In the genomic region with DNA sequence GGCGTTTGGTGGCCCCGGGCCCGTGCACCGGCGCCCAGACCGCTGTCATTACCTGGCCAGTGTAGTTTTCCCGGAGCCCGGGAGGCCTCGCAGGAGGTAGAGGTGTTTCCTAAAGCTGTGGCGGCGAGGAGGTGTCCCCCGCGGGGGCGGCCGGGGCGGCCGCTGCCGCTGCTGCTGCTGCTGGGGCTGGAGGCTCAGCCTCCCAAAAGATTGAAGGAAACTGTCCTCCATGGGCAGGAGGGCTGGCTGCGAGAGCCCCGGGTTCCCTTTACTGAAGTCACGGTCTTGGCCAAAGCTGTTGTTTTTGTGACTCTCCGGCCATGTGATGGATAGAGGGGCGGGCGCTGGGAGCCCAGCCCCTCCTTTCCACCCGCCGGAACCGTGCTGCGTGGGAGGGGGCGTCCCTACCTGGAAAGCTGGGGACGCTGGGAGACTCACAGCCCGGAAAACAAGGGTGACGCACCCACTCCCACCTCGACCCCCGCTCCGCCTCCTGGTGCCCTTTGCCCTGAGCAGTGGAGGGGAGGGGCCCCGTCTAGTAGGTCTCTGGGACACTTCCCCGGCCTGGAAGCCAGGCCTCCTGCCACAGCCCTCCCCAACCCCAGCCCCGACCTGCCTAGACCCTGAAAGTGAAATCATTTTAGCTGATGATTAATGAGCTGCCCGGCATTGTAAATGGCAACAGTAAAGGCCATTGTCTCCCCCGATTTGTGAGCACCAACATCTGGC, we compare ENCODE assay signal across 8 cellular contexts. TPM values are rescaled to one million over a fixed set of nuclear protein-coding genes. Genes with fewer than 3 reads are reported as not detected.
DNase-seq lines count a peak whose midpoint lies in the region; ATAC-seq and TF ChIP-seq lines count a peak whose summit lies in the region.

N4BP2L1 (minus strand) TSS at position 279 of the 729 bp plus-strand sequence; CDS start at position 231, 48 bp downstream.

- peak within 1 kb of the TSS; percentile 90 to 100 (median 94) for H3K4me3 Mint-ChIP-seq in naive thymus-derived CD4-positive, alpha-beta T cell
- H3K4me3 Mint-ChIP-seq in stimulated activated memory B cell treated with anti-CD40 and anti-IgM and Interleukin-4, amounts not matched to agents 10 μg/mL and 1 μg/mL and 100 μg/mL, for 72 hours: peak within 1 kb of the TSS; percentile 100

- intact Hi-C loops in naive thymus-derived CD4-positive, alpha-beta T cell (cut with micrococcal nuclease): loop anchor here (1.0 to 10.0 kb wide), 12 partner anchors 15 to 1389 kb away; partner anchors contain the start of genes FRY (in 2 of the 2), N4BP2L2 (in 1 of the 2), PDS5B (in 1 of the 2) and RFC3 (in 1 of the 2)

- peaks cover 0 to 26% (median 13%) of the 10 kb centered on the region in 5 donors for H3K36me3 Mint-ChIP-seq in naive thymus-derived CD4-positive, alpha-beta T cell
- peaks cover 31% of the 10 kb centered on the region for H3K36me3 Mint-ChIP-seq in stimulated activated memory B cell treated with anti-CD40 and anti-IgM and Interleukin-4, amounts not matched to agents 10 μg/mL and 1 μg/mL and 100 μg/mL, for 72 hours

- no peaks in the 10 kb centered on the region for H3K9me3 ChIP-seq in OCI-LY1 (ENCODE audit: low read length)
- no peaks in the 10 kb centered on the region for H3K9me3 ChIP-seq in naive thymus-derived CD4-positive, alpha-beta T cell (ENCODE audit: control insufficient read depth in 2 of 3, low read length in 3 of 3)

- peak within 1 kb of the TSS; percentile 86 for H3K27ac ChIP-seq in OCI-LY1 (ENCODE audit: low read depth, low read length, poor library complexity, severe bottlenecking)
- peak within 1 kb of the TSS; percentile 98 for H3K27ac ChIP-seq in naive thymus-derived CD4-positive, alpha-beta T cell (ENCODE audit: low read depth, low read length)

- peak within 1 kb of the TSS; percentile 82 for H3K4me2 ChIP-seq in OCI-LY1 (ENCODE audit: low read length)

- H3K27me3 Mint-ChIP-seq in naive thymus-derived CD4-positive, alpha-beta T cell: no peaks in the 10 kb centered on the region
- H3K27me3 Mint-ChIP-seq in stimulated activated memory B cell treated with anti-CD40 and anti-IgM and Interleukin-4, amounts not matched to agents 10 μg/mL and 1 μg/mL and 100 μg/mL, for 72 hours: no peaks in the 10 kb centered on the region

- peak within 1 kb of the TSS; percentile 45 for H2AFZ ChIP-seq in OCI-LY1 (ENCODE audit: low read length)

- H3K4me3 ChIP-seq in OCI-LY1 (ENCODE audit: low read depth, low read length, poor library complexity, severe bottlenecking): peak within 1 kb of the TSS; percentile 83
- peak within 1 kb of the TSS; percentile 64 for H3K4me3 ChIP-seq in naive thymus-derived CD4-positive, alpha-beta T cell (ENCODE audit: low read length)

- peak within 1 kb of the TSS; percentile 80 for H3K9ac ChIP-seq in OCI-LY1 (ENCODE audit: low read length)

- TF ChIP-seq POLR2A in GM18951 (IDR thresholded peaks at IDR 0.05; ENCODE audit: extremely low read depth, insufficient read depth, insufficient read length): peak; percentile 80

- no peaks in the 10 kb centered on the region for H3F3A ChIP-seq in OCI-LY1 (ENCODE audit: insufficient read depth, low read length)

- no peaks in the 10 kb centered on the region for H4K20me1 ChIP-seq in OCI-LY1 (ENCODE audit: insufficient read depth, low read length)

- no peaks in the 10 kb centered on the region for H3K9me2 ChIP-seq in OCI-LY1 (ENCODE audit: low read depth, low read length)

- peaks cover 33% of the 10 kb centered on the region for H3K4me1 ChIP-seq in OCI-LY1 (ENCODE audit: insufficient read depth, low read length, severe bottlenecking)
- H3K4me1 ChIP-seq in naive thymus-derived CD4-positive, alpha-beta T cell (ENCODE audit: control insufficient read depth in 2 of 2, insufficient read depth in 2 of 2, low read length in 2 of 2): peaks cover 19 to 20% of the 10 kb centered on the region in 2 donors

- H3K9me3 Mint-ChIP-seq in naive thymus-derived CD4-positive, alpha-beta T cell: peaks cover 0 to 6% (median 0%) of the 10 kb centered on the region in 11 donors
- H3K9me3 Mint-ChIP-seq in stimulated activated memory B cell treated with anti-CD40 and anti-IgM and Interleukin-4, amounts not matched to agents 10 μg/mL and 1 μg/mL and 100 μg/mL, for 72 hours: no peaks in the 10 kb centered on the region

- POLR2A ChIA-PET in naive thymus-derived CD4-positive, alpha-beta T cell (lab: Charles Lee): interaction anchor here (0.9 to 5.5 kb wide), 9 partner anchors 20 to 1116 kb away, joined by 3 to 55 read pairs (median 4); partner anchors contain the start of genes BRCA2, N4BP2L2 and ZAR1L

- H3K4me1 Mint-ChIP-seq in naive thymus-derived CD4-positive, alpha-beta T cell: peaks cover 34 to 50% (median 48%) of the 10 kb centered on the region in 7 donors
- H3K4me1 Mint-ChIP-seq in stimulated activated memory B cell treated with anti-CD40 and anti-IgM and Interleukin-4, amounts not matched to agents 10 μg/mL and 1 μg/mL and 100 μg/mL, for 72 hours: peaks cover 51% of the 10 kb centered on the region

- peaks cover 22% of the 10 kb centered on the region for H3K36me3 ChIP-seq in OCI-LY1 (ENCODE audit: insufficient read depth, low read length)
- H3K36me3 ChIP-seq in naive thymus-derived CD4-positive, alpha-beta T cell (ENCODE audit: control insufficient read depth in 2 of 3, insufficient read depth in 3 of 3, low read length in 3 of 3): peaks cover 0 to 11% (median 0%) of the 10 kb centered on the region in 3 experiments

- in situ Hi-C loops in GM18951 (cut with MboI; ENCODE audit: low sequenced_read_pairs, unreplicated experiment): no loop called here

- ATAC-seq in HG03280 (IDR thresholded peaks at IDR 0.05; ENCODE audit: unreplicated experiment): peak; percentile 65
- ATAC-seq in naive thymus-derived CD4-positive, alpha-beta T cell: peak; percentile 81
- ATAC-seq in stimulated activated memory B cell treated with anti-CD40 and anti-IgM and Interleukin-4, amounts not matched to agents 10 μg/mL and 1 μg/mL and 100 μg/mL, for 72 hours: peak; percentile 86

- H3K27ac Mint-ChIP-seq in naive thymus-derived CD4-positive, alpha-beta T cell: peak within 1 kb of the TSS; percentile 95 to 99 (median 97)
- peak within 1 kb of the TSS; percentile 100 for H3K27ac Mint-ChIP-seq in stimulated activated memory B cell treated with anti-CD40 and anti-IgM and Interleukin-4, amounts not matched to agents 10 μg/mL and 1 μg/mL and 100 μg/mL, for 72 hours

- peak; percentile 70 to 72 for DNase-seq in AML-193 (lab: John Stamatoyannopoulos, UW)
- DNase-seq in activated T-cell treated with anti-CD3 and anti-CD28 coated beads for 48 hours (ENCODE audit: low read depth): peak; percentile 78
- peak; percentile 10 for DNase-seq in fibroblast of gingiva (ENCODE audit: low read depth)
- peak; percentile 60 to 91 (median 78) for DNase-seq in naive thymus-derived CD4-positive, alpha-beta T cell

- TF ChIP-seq CTCF in OCI-LY1 (IDR thresholded peaks at IDR 0.05; ENCODE audit: low read length): no peak

- H3K27me3 ChIP-seq in OCI-LY1 (ENCODE audit: insufficient read depth, low read length): no peaks in the 10 kb centered on the region
- H3K27me3 ChIP-seq in naive thymus-derived CD4-positive, alpha-beta T cell (ENCODE audit: control insufficient read depth in 2 of 2, insufficient read depth in 2 of 2, low read length in 2 of 2): no peaks in the 10 kb centered on the region

- H3K79me2 ChIP-seq in OCI-LY1 (ENCODE audit: insufficient read depth, low read length): peaks cover 14% of the 10 kb centered on the region

- CTCF ChIA-PET in naive thymus-derived CD4-positive, alpha-beta T cell (lab: Charles Lee): interaction anchor here (0.5 to 1.3 kb wide), 2 partner anchors 20 to 213 kb away, joined by 3 to 4 read pairs; no protein-coding TSS in a partner anchor

RNA-seq across cellular contexts. Expression of gene N4BP2L1, which starts in this region (rescaled TPM):
- total RNA-seq in naive thymus-derived CD4-positive, alpha-beta T cell: 10 to 100 TPM; 30.4 to 58.0 (median 47.1) TPM
- 10 to 100 TPM; 48.3 to 68.8 TPM for polyA plus RNA-seq in naive thymus-derived CD4-positive, alpha-beta T cell

Comparison
In these comparisons a context has a peak if more than half of its experiments do, and no peak if none do; other contexts are left out.
1. Peak in every context shown above with its lines: DNase-seq, ATAC-seq, H3K4me3 ChIP-seq and H3K27ac ChIP-seq.
2. DNase-seq: peak in every context shown above with its lines; median percentile 78 in activated T-cell treated with anti-CD3 and anti-CD28 coated beads for 48 hours; 78 in naive thymus-derived CD4-positive, alpha-beta T cell; 71 in AML-193; 10 in fibroblast of gingiva.